9 cellular contexts compared by ENCODE assay signal in the genomic region with DNA sequence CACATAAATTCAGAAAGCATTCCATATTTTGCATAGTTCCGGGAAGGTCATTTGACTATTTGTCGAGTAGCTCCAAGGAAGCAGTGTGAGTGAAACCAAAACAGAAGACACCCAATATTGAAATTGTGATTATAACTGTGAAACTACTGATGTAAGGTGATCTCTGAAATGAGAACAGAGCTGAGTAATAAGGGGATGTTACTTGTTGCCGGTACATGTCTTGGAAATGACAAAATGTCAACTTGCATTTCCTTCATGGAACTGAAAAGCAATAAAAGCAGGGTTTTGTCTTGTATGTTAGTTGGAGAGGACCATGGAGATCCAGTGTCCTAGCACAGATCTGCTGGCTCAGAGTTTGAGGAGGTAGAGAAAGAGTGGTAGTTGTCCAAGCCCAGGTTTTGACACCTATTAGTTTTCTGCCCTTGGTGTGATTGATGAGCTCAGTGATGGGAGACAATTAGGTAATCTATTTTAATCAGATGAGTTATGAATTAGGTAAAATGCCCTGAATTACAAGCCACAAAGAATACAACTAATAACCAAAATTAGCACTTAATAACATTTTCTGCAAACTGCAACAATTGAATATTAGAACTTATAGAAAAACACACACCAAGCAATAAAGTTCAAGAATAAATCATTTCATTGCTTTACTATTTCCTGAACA. TPM values are rescaled to one million over a fixed set of nuclear protein-coding genes. Genes with fewer than 3 reads are reported as not detected.
A peak's percentile ranks its signal among the peaks of the same experiment; 100 is the strongest.
DNase-seq lines count a peak whose midpoint lies in the region; ATAC-seq, FAIRE-seq and TF ChIP-seq lines count a peak whose summit lies in the region.
"Not testable (repeated sequence)": the region's sequence is repeated elsewhere in the genome, so short reads cannot be mapped to it uniquely, and the experiment has no call there.
"Had no signal": no experiment of that assay in that cellular context is flagged by ENCODE, and none has a peak within 500 bp of the region (broad histone marks: within the 10 kb centered on the region; RNA-seq: fewer than 3 reads in every experiment).

No MANE protein-coding gene starts in this region.

- peak overlapping the region; percentile 58 for H3K9ac ChIP-seq in PC-3 (ENCODE audit: low read length)

- peak; percentile 96 for ATAC-seq in GM18508 (IDR thresholded peaks at IDR 0.05; ENCODE audit: insufficient read depth, unreplicated experiment)
- peak; percentile 99 for ATAC-seq in GM21619 (IDR thresholded peaks at IDR 0.05; ENCODE audit: unreplicated experiment)
- ATAC-seq in HG02938 (IDR thresholded peaks at IDR 0.05; ENCODE audit: unreplicated experiment), result peak; percentile 89
- peak; percentile 87 for ATAC-seq in HG03342 (IDR thresholded peaks at IDR 0.05; ENCODE audit: unreplicated experiment)
- ATAC-seq in PC-3, result not testable (repeated sequence)
- peak; percentile 86 for ATAC-seq in activated T-helper 17 cell treated with anti-CD3 and anti-CD28 coated beads, Interleukin-2, amount 50 U/mL, for 72 hours (replicated peaks)
- ATAC-seq in stimulated activated naive CD8-positive, alpha-beta T cell treated with anti-CD3 and anti-CD28 coated beads, Interleukin-15, Interleukin-2, amounts not matched to agents 100 U/mL and 50 U/mL, for 24 hours, result peak; percentile 49

- peak overlapping the region; percentile 59 for H3K4me3 Mint-ChIP-seq in activated T-helper 17 cell treated with anti-CD3 and anti-CD28 coated beads, Interleukin-2, amount 50 U/mL, for 72 hours

- not testable (repeated sequence) for H3K27me3 Mint-ChIP-seq in activated T-helper 17 cell treated with anti-CD3 and anti-CD28 coated beads, Interleukin-2, amount 50 U/mL, for 72 hours

- peaks cover 12% of the 10 kb centered on the region for H3K36me3 Mint-ChIP-seq in activated T-helper 17 cell treated with anti-CD3 and anti-CD28 coated beads, Interleukin-2, amount 50 U/mL, for 72 hours (ENCODE audit: low read depth)

- H3K4me3 ChIP-seq in PC-3 (ENCODE audit: low read length), result not testable (repeated sequence)

- not testable (repeated sequence) for H3K9me3 Mint-ChIP-seq in activated T-helper 17 cell treated with anti-CD3 and anti-CD28 coated beads, Interleukin-2, amount 50 U/mL, for 72 hours

- H3K9me3 ChIP-seq in PC-3 (ENCODE audit: low read length), result not testable (repeated sequence)

- H3K27me3 ChIP-seq in PC-3 (ENCODE audit: low read length), result not testable (repeated sequence)

- H3K27ac ChIP-seq in PC-3 (ENCODE audit: low read length), result peak overlapping the region; percentile 91

- H2AFZ ChIP-seq in PC-3 (ENCODE audit: low read length), result 0 out of 2 replicates have a peak overlapping the region, but pooled peaks have one; percentile 30

- peak; percentile 18 for FAIRE-seq in GM19239 (lab: Jason Lieb, UNC)

- POLR2A ChIA-PET in PC-3 (lab: Charles Lee; ENCODE audit: unreplicated experiment), result not testable (repeated sequence)

- not testable (repeated sequence) for H3K79me2 ChIP-seq in PC-3 (ENCODE audit: low read length)

- not testable (repeated sequence) for BruUV-seq in PC-3 (replicated peaks; lab: Mats Ljungman, UMichigan)

- H3K36me3 ChIP-seq in PC-3 (ENCODE audit: low read depth, low read length), result not testable (repeated sequence)

- TF ChIP-seq CTCF in PC-3 (conservative IDR thresholded peaks at IDR 0.05; ENCODE audit: low read depth, low read length), result not testable (repeated sequence)

- H3K4me1 ChIP-seq in PC-3 (ENCODE audit: insufficient read depth, low read length), result peaks cover 30% of the 10 kb centered on the region

- peak overlapping the region; percentile 66 for H3K4me2 ChIP-seq in PC-3 (ENCODE audit: low read length)

- not testable (repeated sequence) for H3K4me1 Mint-ChIP-seq in activated T-helper 17 cell treated with anti-CD3 and anti-CD28 coated beads, Interleukin-2, amount 50 U/mL, for 72 hours

- CTCF ChIA-PET in PC-3 (lab: Charles Lee), result not testable (repeated sequence)

- H3F3A ChIP-seq in PC-3 (ENCODE audit: low read length, unreplicated experiment), result not testable (repeated sequence)

- H3K27ac Mint-ChIP-seq in activated T-helper 17 cell treated with anti-CD3 and anti-CD28 coated beads, Interleukin-2, amount 50 U/mL, for 72 hours, result peak overlapping the region; percentile 93

- not testable (repeated sequence) for H4K20me1 ChIP-seq in PC-3 (ENCODE audit: low read length)

- DNase-seq in GM19239 (ENCODE audit: insufficient read length, low spot score); stimulated activated naive CD8-positive, alpha-beta T cell treated with anti-CD3 and anti-CD28 coated beads, Interleukin-15, Interleukin-2, amounts not matched to agents 100 U/mL and 50 U/mL, for 24 hours: not testable (repeated sequence)
- DNase-seq in PC-3, result peak; percentile 13

- intact Hi-C loops in PC-3 (cut with micrococcal nuclease), result not testable (repeated sequence)

- H3K9me2 ChIP-seq in PC-3 (replicated peaks; ENCODE audit: low read length), result not testable (repeated sequence)

RNA-seq across cellular contexts. Expression of gene ZNF519, which starts 58.7 kb away (rescaled TPM):
- 5.9 and 7.3 TPM in 2 replicates for total RNA-seq in PC-3 (2014; rRNA removed)
- 10 to 100 TPM; 17.4 to 18.4 TPM for total RNA-seq in activated T-helper 17 cell treated with anti-CD3 and anti-CD28 coated beads, Interleukin-2, amount 50 U/mL, for 72 hours
- total RNA-seq: ascending aorta had no signal
